In genomic region chr2:160338891-160339290, GRCh38 we compare ENCODE assay signal across 11 cellular contexts.
A peak's percentile ranks its signal among the peaks of the same experiment; 100 is the strongest.
DNase-seq lines count a peak whose midpoint lies in the region; FAIRE-seq and TF ChIP-seq lines count a peak whose summit lies in the region.
"Had no signal": no experiment of that assay in that cellular context is flagged by ENCODE, and none has a peak within 500 bp of the region (broad histone marks: within the 10 kb centered on the region; RNA-seq: fewer than 3 reads in every experiment).

No MANE protein-coding gene starts in this region.

- TF ChIP-seq EP300 in suprapubic skin (IDR thresholded peaks at IDR 0.05): no peak

- H3K27ac Mint-ChIP-seq in endothelial cell (ENCODE audit: unreplicated experiment): peak overlapping the region; percentile 70

- no peaks in the 10 kb centered on the region for H3K9me3 Mint-ChIP-seq in endothelial cell (ENCODE audit: unreplicated experiment)

- peak overlapping the region; percentile 5 for H3K27ac ChIP-seq in suprapubic skin

- TF ChIP-seq POLR2A in suprapubic skin (IDR thresholded peaks at IDR 0.05): no peak

- H3K36me3 Mint-ChIP-seq in endothelial cell (ENCODE audit: low read depth, unreplicated experiment): no peaks in the 10 kb centered on the region

- no peaks in the 10 kb centered on the region for H3K27me3 Mint-ChIP-seq in endothelial cell (ENCODE audit: unreplicated experiment)

- DNase-seq in LHCN-M2 (ENCODE audit: low read depth): peak; percentile 44
- no peak for DNase-seq in endothelial cell (ENCODE audit: low spot score)
- peak; percentile 57 for DNase-seq in left kidney (ENCODE audit: low read depth, low spot score)
- no peak for DNase-seq in suprapubic skin (ENCODE audit: low spot score in 2 of 2)
- no peak for DNase-seq in urothelium cell line (ENCODE audit: low spot score)
- no peak for DNase-seq in Kasumi-1 (lab: John Stamatoyannopoulos, UW)
- DNase-seq in NCI-H146 treated with DMSO at 0.1 percent for 48 hours (lab: John Stamatoyannopoulos, UW; ENCODE audit: unreplicated experiment): no peak
- DNase-seq: effector memory CD4-positive, alpha-beta T cell; NCI-H187; posterior cingulate gyrus had no signal

- H3K4me1 Mint-ChIP-seq in endothelial cell (ENCODE audit: unreplicated experiment): peaks cover 38% of the 10 kb centered on the region

- H3K4me3 ChIP-seq in suprapubic skin: no peak overlapping the region
- H3K4me3 ChIP-seq: adrenal gland had no signal

- no peaks in the 10 kb centered on the region for H3K27me3 ChIP-seq in suprapubic skin
- H3K27me3 ChIP-seq: adrenal gland had no signal

- no peaks in the 10 kb centered on the region for H3K9me3 ChIP-seq in suprapubic skin
- H3K9me3 ChIP-seq: adrenal gland had no signal

- TF ChIP-seq CTCF in endothelial cell (IDR thresholded peaks at IDR 0.05; ENCODE audit: unreplicated experiment) (no peak), suprapubic skin (IDR thresholded peaks at IDR 0.05) (no peak)

- no peaks in the 10 kb centered on the region for H3K36me3 ChIP-seq in suprapubic skin
- H3K36me3 ChIP-seq: adrenal gland had no signal

- peaks cover 35% of the 10 kb centered on the region for H3K4me1 ChIP-seq in suprapubic skin

- no peak for FAIRE-seq in urothelium cell line (lab: Jason Lieb, UNC)

- no peak overlapping the region for H3K4me3 Mint-ChIP-seq in endothelial cell (ENCODE audit: unreplicated experiment)

- WGBS in suprapubic skin: 23% methylated on average over 2 of the region's 2 CpGs

Comparison
In these comparisons a context has a peak if more than half of its experiments do, and no peak if none do; other contexts are left out.
1. DNase-seq: peak in LHCN-M2 (single experiment) and left kidney (single experiment); none in endothelial cell (single experiment), suprapubic skin (0 of 2), urothelium cell line (single experiment), Kasumi-1 (0 of 2) and NCI-H146 treated with DMSO at 0.1 percent for 48 hours (single experiment).